Comparison of ENCODE assay signal across 13 cellular contexts in the genomic region with DNA sequence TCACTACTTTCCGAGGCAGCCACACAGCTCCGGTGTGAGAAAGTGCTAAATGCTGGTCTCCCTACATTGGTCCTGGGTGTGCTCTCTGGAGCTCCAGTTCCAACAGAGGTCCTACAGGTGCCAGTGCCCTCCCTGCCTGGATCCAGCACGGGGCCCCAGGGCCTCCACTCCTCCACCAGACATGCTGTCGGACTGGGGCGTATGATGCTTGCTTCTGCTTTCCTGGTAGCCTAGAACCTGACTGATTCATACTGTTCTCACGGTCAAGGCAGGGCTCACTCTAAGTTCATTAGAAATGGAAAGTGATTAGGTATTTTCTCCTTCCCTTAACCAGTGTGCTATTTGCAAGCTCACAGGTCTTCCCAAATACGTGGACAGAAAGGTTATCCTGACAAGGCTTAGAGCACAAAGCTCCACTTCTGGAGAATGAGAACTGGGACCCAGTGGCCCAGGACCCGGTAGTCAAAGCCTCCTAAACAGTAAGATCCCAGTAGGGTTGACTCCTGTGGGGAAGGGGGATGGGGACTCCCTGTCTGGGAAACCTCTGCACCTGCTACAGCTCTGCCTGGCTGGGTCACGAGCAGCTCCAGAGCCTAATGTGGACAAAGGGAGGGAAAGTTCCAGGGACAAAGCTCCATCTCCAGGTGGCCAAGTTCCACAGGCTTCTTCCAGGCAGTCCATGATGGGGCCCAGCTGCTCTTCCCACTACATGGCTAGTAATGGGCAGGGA.
DNase-seq lines count a peak whose midpoint lies in the region; ATAC-seq and TF ChIP-seq lines count a peak whose summit lies in the region.
"Had no signal": no experiment of that assay in that cellular context is flagged by ENCODE, and none has a peak within 500 bp of the region (broad histone marks: within the 10 kb centered on the region; RNA-seq: fewer than 3 reads in every experiment).

No MANE protein-coding gene starts in this region.

- H3K27ac Mint-ChIP-seq in osteocyte (ENCODE audit: unreplicated experiment): no peak overlapping the region
- H3K27ac Mint-ChIP-seq in activated T-helper 2 cell treated with anti-CD3 and anti-CD28 coated beads, Interferon-gamma antibody, Interleukin-2, Interleukin-4, amounts not matched to agents 10 μg/mL and 5 μg/mL and 100 μg/mL, durations not matched to agents 14 hours and 24 hours and 36 hours: no peak overlapping the region

- peaks cover 31% of the 10 kb centered on the region for H3K27me3 Mint-ChIP-seq in osteocyte (ENCODE audit: unreplicated experiment)
- H3K27me3 Mint-ChIP-seq in activated T-helper 2 cell treated with anti-CD3 and anti-CD28 coated beads, Interferon-gamma antibody, Interleukin-2, Interleukin-4, amounts not matched to agents 10 μg/mL and 5 μg/mL and 100 μg/mL, durations not matched to agents 14 hours and 24 hours and 36 hours (ENCODE audit: low read depth): peaks cover 8% of the 10 kb centered on the region

- no peaks in the 10 kb centered on the region for H3K36me3 Mint-ChIP-seq in osteocyte (ENCODE audit: unreplicated experiment)
- no peaks in the 10 kb centered on the region for H3K36me3 Mint-ChIP-seq in activated T-helper 2 cell treated with anti-CD3 and anti-CD28 coated beads, Interferon-gamma antibody, Interleukin-2, Interleukin-4, amounts not matched to agents 10 μg/mL and 5 μg/mL and 100 μg/mL, durations not matched to agents 14 hours and 24 hours and 36 hours (ENCODE audit: low read depth)

- intact Hi-C loops in Right ventricle myocardium superior (cut with DNase I): no loop called here
- intact Hi-C loops in activated T-helper 2 cell treated with anti-CD3 and anti-CD28 coated beads, Interferon-gamma antibody, Interleukin-2, Interleukin-4, amounts not matched to agents 10 μg/mL and 5 μg/mL and 100 μg/mL, durations not matched to agents 14 hours and 24 hours and 36 hours (cut with micrococcal nuclease): no loop called here

- peak; percentile 67 for ATAC-seq in GM18870 (IDR thresholded peaks at IDR 0.05; ENCODE audit: unreplicated experiment)
- peak; percentile 78 for ATAC-seq in GM21619 (IDR thresholded peaks at IDR 0.05; ENCODE audit: unreplicated experiment)
- ATAC-seq in HG03342 (IDR thresholded peaks at IDR 0.05; ENCODE audit: unreplicated experiment): peak; percentile 72
- no peak for ATAC-seq in Right ventricle myocardium superior (ENCODE audit: poor library complexity)
- ATAC-seq: left colon had no signal

- no peak for TF ChIP-seq CTCF in osteocyte (IDR thresholded peaks at IDR 0.05)

- no peaks in the 10 kb centered on the region for H3K4me1 Mint-ChIP-seq in osteocyte (ENCODE audit: unreplicated experiment)
- no peaks in the 10 kb centered on the region for H3K4me1 Mint-ChIP-seq in activated T-helper 2 cell treated with anti-CD3 and anti-CD28 coated beads, Interferon-gamma antibody, Interleukin-2, Interleukin-4, amounts not matched to agents 10 μg/mL and 5 μg/mL and 100 μg/mL, durations not matched to agents 14 hours and 24 hours and 36 hours (ENCODE audit: low read depth)

- DNase-seq in osteocyte (ENCODE audit: extremely low spot score, unreplicated experiment) (peak; percentile 53), Right ventricle myocardium superior (no peak), hippocampal formation (lab: John Stamatoyannopoulos, UW) (no peak)
- DNase-seq in stimulated activated CD4-positive, alpha-beta T cell treated with anti-CD3 and anti-CD28 coated beads, Interleukin-2, amount 100 ng/mL, for 48 hours: no peak
- DNase-seq in activated T-helper 2 cell treated with anti-CD3 and anti-CD28 coated beads, Interferon-gamma antibody, Interleukin-2, Interleukin-4, amounts not matched to agents 10 μg/mL and 5 μg/mL and 100 μg/mL, durations not matched to agents 14 hours and 24 hours and 36 hours (ENCODE audit: low spot score): no peak
- DNase-seq: activated effector memory CD4-positive, alpha-beta T cell treated with Interleukin-2 at 50 U/mL for 16 hours; cerebellar nuclear complex; left colon; NCI-H146; thyroid gland had no signal

- H3K9me3 Mint-ChIP-seq in osteocyte (ENCODE audit: unreplicated experiment): no peaks in the 10 kb centered on the region
- no peaks in the 10 kb centered on the region for H3K9me3 Mint-ChIP-seq in activated T-helper 2 cell treated with anti-CD3 and anti-CD28 coated beads, Interferon-gamma antibody, Interleukin-2, Interleukin-4, amounts not matched to agents 10 μg/mL and 5 μg/mL and 100 μg/mL, durations not matched to agents 14 hours and 24 hours and 36 hours

- H3K4me3 Mint-ChIP-seq in osteocyte (ENCODE audit: unreplicated experiment): no peak overlapping the region
- no peak overlapping the region for H3K4me3 Mint-ChIP-seq in activated T-helper 2 cell treated with anti-CD3 and anti-CD28 coated beads, Interferon-gamma antibody, Interleukin-2, Interleukin-4, amounts not matched to agents 10 μg/mL and 5 μg/mL and 100 μg/mL, durations not matched to agents 14 hours and 24 hours and 36 hours (ENCODE audit: low read depth)
